In the genomic region with DNA sequence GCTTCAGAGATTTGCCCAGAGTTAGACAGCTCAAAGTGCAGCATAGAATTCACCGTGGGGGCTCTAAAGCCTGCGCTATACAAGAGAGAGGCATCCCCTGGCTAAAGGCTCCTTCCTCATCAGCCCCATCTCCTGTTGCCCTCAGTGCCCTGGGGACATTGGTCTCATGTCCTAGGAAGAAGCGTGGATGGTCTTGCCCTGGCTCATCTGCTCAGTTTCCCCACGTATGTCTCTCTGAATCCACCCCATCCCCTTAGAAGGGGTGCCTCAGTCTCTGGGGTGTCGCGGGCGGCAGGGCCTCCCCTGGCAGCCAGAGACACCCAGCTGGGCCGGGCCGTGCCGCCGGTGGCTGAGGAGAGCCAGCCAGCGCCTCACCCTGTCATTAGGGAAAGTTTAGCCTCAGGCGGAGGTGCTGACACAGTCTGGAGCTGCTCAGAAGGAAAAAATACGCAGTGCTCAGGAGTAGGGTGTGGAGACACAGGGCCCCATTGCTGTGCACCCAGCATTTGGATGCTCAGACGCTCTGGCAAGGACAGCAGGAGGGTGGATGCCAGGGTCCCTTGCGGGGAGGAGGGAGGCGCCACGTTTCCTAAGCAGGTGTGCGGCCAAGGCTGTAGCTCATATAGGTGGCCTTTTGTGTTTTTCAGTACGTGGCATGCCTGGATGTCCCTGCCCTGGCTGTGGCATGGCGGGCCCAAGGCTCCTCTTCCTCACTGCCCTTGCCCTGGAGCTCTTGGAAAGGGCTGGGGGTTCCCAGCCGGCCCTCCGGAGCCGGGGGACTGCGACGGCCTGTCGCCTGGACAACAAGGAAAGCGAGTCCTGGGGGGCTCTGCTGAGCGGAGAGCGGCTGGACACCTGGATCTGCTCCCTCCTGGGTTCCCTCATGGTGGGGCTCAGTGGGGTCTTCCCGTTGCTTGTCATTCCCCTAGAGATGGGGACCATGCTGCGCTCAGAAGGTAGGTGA, we compare ENCODE assay signal across 1 cellular context.
TF ChIP-seq lines count a peak whose summit lies in the region.

No MANE protein-coding gene starts in this region.

TF ChIP-seq in GM12891, 5 proteins besides CTCF, POLR2A, EP300 and RAD21:
- TF ChIP-seq TAF1 (IDR thresholded peaks at IDR 0.05; ENCODE audit: low read depth, low read length) (no peak), SPI1 (IDR thresholded peaks at IDR 0.05; ENCODE audit: low read depth, low read length) (no peak), POLR2AphosphoS5 (IDR thresholded peaks at IDR 0.05; ENCODE audit: low read depth, low read length) (no peak), POU2F2 (IDR thresholded peaks at IDR 0.05; ENCODE audit: low read depth, low read length) (no peak), PAX5 (IDR thresholded peaks at IDR 0.05; ENCODE audit: insufficient read depth, low read length, severe bottlenecking) (no peak)
